9 cellular contexts compared by ENCODE assay signal in genomic region chr4:27861381-27861787, GRCh38.
DNase-seq lines count a peak whose midpoint lies in the region; ATAC-seq and TF ChIP-seq lines count a peak whose summit lies in the region.
"Had no signal": no experiment of that assay in that cellular context is flagged by ENCODE, and none has a peak within 500 bp of the region (broad histone marks: within the 10 kb centered on the region; RNA-seq: fewer than 3 reads in every experiment).

No MANE protein-coding gene starts in this region.

- no peak overlapping the region for H3K9ac ChIP-seq in DND-41 (ENCODE audit: low read depth, low read length)

- no peaks in the 10 kb centered on the region for H3K4me1 Mint-ChIP-seq in activated CD4-positive, alpha-beta memory T cell treated with anti-CD3 and anti-CD28 coated beads, Interleukin-2, amount 10 ng/mL, durations not matched to agents 7 days and 5 days
- no peaks in the 10 kb centered on the region for H3K4me1 Mint-ChIP-seq in activated T-helper 17 cell treated with anti-CD3 and anti-CD28 coated beads, Interleukin-2, amount 50 U/mL, for 72 hours

- H3K27me3 ChIP-seq in DND-41 (ENCODE audit: insufficient read depth, low read length, poor library complexity) (no peaks in the 10 kb centered on the region), MG63 (no peaks in the 10 kb centered on the region)

- H3K79me2 ChIP-seq in DND-41 (ENCODE audit: insufficient read depth, low read length) = no peaks in the 10 kb centered on the region

- no peak for DNase-seq in DND-41
- DNase-seq in MG63 = peak; percentile 10
- DNase-seq in T47D (ENCODE audit: low read depth in 1 of 2, low spot score in 1 of 2) = peak; percentile 6 to 86
- peak; percentile 44 for DNase-seq in medulla oblongata (ENCODE audit: extremely low spot score)
- DNase-seq in activated CD4-positive, alpha-beta memory T cell treated with anti-CD3 and anti-CD28 coated beads, Interleukin-2, amount 10 ng/mL, durations not matched to agents 7 days and 5 days = no peak
- DNase-seq in NOMO-1 treated with DMSO at 0.1 percent for 48 hours (lab: John Stamatoyannopoulos, UW; ENCODE audit: unreplicated experiment) = no peak
- DNase-seq: activated T-cell treated with anti-CD3 and anti-CD28 coated beads, Interleukin-2, amount 50 U/mL, for 4 hours had no signal

- in situ Hi-C loops in T47D (cut with HindIII; ENCODE audit: low pct_unique_long_range_greater_than_20kb, low sequenced_read_pairs) = no loop called here

- H3K36me3 ChIP-seq in DND-41 (ENCODE audit: insufficient read depth, low read length) (no peaks in the 10 kb centered on the region), MG63 (no peaks in the 10 kb centered on the region)

- H3K9me3 ChIP-seq in DND-41 (ENCODE audit: insufficient read depth, low read length, severe bottlenecking) = no peaks in the 10 kb centered on the region
- H3K9me3 ChIP-seq in MG63 = no peaks in the 10 kb centered on the region

- TF ChIP-seq CTCF in DND-41 (IDR thresholded peaks at IDR 0.05; ENCODE audit: borderline replicate concordance, extremely low read depth, low read length, poor library complexity, severe bottlenecking) = peak; percentile 20

- ATAC-seq in DND-41 (ENCODE audit: insufficient read depth, low read depth) (no peak), GM21526 (IDR thresholded peaks at IDR 0.05; ENCODE audit: low FRiP score, unreplicated experiment) (no peak)
- ATAC-seq in activated T-helper 17 cell treated with anti-CD3 and anti-CD28 coated beads, Interleukin-2, amount 50 U/mL, for 72 hours (replicated peaks) = no peak
- ATAC-seq: activated T-cell treated with anti-CD3 and anti-CD28 coated beads, Interleukin-2, amount 50 U/mL, for 4 hours had no signal

- no peaks in the 10 kb centered on the region for H4K20me1 ChIP-seq in DND-41 (ENCODE audit: insufficient read depth, low read length)

- CTCF ChIA-PET in activated CD4-positive, alpha-beta memory T cell treated with anti-CD3 and anti-CD28 coated beads, Interleukin-2, amount 10 ng/mL, durations not matched to agents 7 days and 5 days (lab: Charles Lee) = no interaction called here

- H3K4me3 Mint-ChIP-seq in activated CD4-positive, alpha-beta memory T cell treated with anti-CD3 and anti-CD28 coated beads, Interleukin-2, amount 10 ng/mL, durations not matched to agents 7 days and 5 days = no peak overlapping the region
- H3K4me3 Mint-ChIP-seq in activated T-helper 17 cell treated with anti-CD3 and anti-CD28 coated beads, Interleukin-2, amount 50 U/mL, for 72 hours = no peak overlapping the region
- H3K4me3 Mint-ChIP-seq: activated T-cell treated with anti-CD3 and anti-CD28 coated beads, Interleukin-2, amount 50 U/mL, for 4 hours had no signal

- no peak overlapping the region for H3K27ac ChIP-seq in DND-41 (ENCODE audit: low read length)

- H3K36me3 Mint-ChIP-seq in activated CD4-positive, alpha-beta memory T cell treated with anti-CD3 and anti-CD28 coated beads, Interleukin-2, amount 10 ng/mL, durations not matched to agents 7 days and 5 days (ENCODE audit: low read depth) = no peaks in the 10 kb centered on the region
- H3K36me3 Mint-ChIP-seq in activated T-helper 17 cell treated with anti-CD3 and anti-CD28 coated beads, Interleukin-2, amount 50 U/mL, for 72 hours (ENCODE audit: low read depth) = no peaks in the 10 kb centered on the region

- no peaks in the 10 kb centered on the region for H3K9me3 Mint-ChIP-seq in activated CD4-positive, alpha-beta memory T cell treated with anti-CD3 and anti-CD28 coated beads, Interleukin-2, amount 10 ng/mL, durations not matched to agents 7 days and 5 days
- no peaks in the 10 kb centered on the region for H3K9me3 Mint-ChIP-seq in activated T-helper 17 cell treated with anti-CD3 and anti-CD28 coated beads, Interleukin-2, amount 50 U/mL, for 72 hours

- no peaks in the 10 kb centered on the region for H3K4me1 ChIP-seq in DND-41 (ENCODE audit: insufficient read depth, low read length)

- POLR2A ChIA-PET in activated CD4-positive, alpha-beta memory T cell treated with anti-CD3 and anti-CD28 coated beads, Interleukin-2, amount 10 ng/mL, durations not matched to agents 7 days and 5 days (lab: Charles Lee) = no interaction called here

- H2AFZ ChIP-seq in DND-41 (ENCODE audit: low read depth, low read length) = no peak overlapping the region

- no peaks in the 10 kb centered on the region for H3K27me3 Mint-ChIP-seq in activated CD4-positive, alpha-beta memory T cell treated with anti-CD3 and anti-CD28 coated beads, Interleukin-2, amount 10 ng/mL, durations not matched to agents 7 days and 5 days
- no peaks in the 10 kb centered on the region for H3K27me3 Mint-ChIP-seq in activated T-helper 17 cell treated with anti-CD3 and anti-CD28 coated beads, Interleukin-2, amount 50 U/mL, for 72 hours

- H3K4me2 ChIP-seq in DND-41 (ENCODE audit: insufficient read depth, low read length) = no peak overlapping the region

- no peak overlapping the region for H3K4me3 ChIP-seq in DND-41 (ENCODE audit: low read depth in 1 of 2, low read length in 2 of 2)
- H3K4me3 ChIP-seq in MG63 = no peak overlapping the region

- H3K27ac Mint-ChIP-seq in activated CD4-positive, alpha-beta memory T cell treated with anti-CD3 and anti-CD28 coated beads, Interleukin-2, amount 10 ng/mL, durations not matched to agents 7 days and 5 days = no peak overlapping the region
- H3K27ac Mint-ChIP-seq in activated T-helper 17 cell treated with anti-CD3 and anti-CD28 coated beads, Interleukin-2, amount 50 U/mL, for 72 hours = no peak overlapping the region

Comparison
In these comparisons a context has a peak if more than half of its experiments do, and no peak if none do; other contexts are left out.
1. DNase-seq: peak in MG63 (single experiment), T47D (2 of 2) and medulla oblongata (single experiment); none in DND-41 (single experiment), activated CD4-positive, alpha-beta memory T cell treated with anti-CD3 and anti-CD28 coated beads, Interleukin-2, amount 10 ng/mL, durations not matched to agents 7 days and 5 days (single experiment) and NOMO-1 treated with DMSO at 0.1 percent for 48 hours (single experiment).